8 cellular contexts compared by ENCODE assay signal in genomic region chrX:81201692-81202412, GRCh38.
DNase-seq lines count a peak whose midpoint lies in the region; ATAC-seq and TF ChIP-seq lines count a peak whose summit lies in the region.

Gene HMGN5 (minus strand): TSS chrX:81201913. CDS start chrX:81121549, 80,364 bp downstream.
Gene SH3BGRL (plus strand): TSS chrX:81202102. CDS start chrX:81202201, 99 bp downstream.

- no peaks in the 10 kb centered on the region for H3K9me3 Mint-ChIP-seq in central memory CD8-positive, alpha-beta T cell

- no peak for TF ChIP-seq CTCF in GM12865 (IDR thresholded peaks at IDR 0.05; ENCODE audit: insufficient read depth, low read depth, low read length, missing control alignments)

- peak; percentile 84 for DNase-seq in GM12865 (ENCODE audit: low read depth)
- DNase-seq in NCI-H1105 (lab: John Stamatoyannopoulos, UW): peak; percentile 38
- peak; percentile 30 for DNase-seq in activated CD4-positive, CD25-positive, alpha-beta regulatory T cell treated with anti-CD3 and anti-CD28 coated beads, Interleukin-2, amount 50 U/mL, for 16 hours (ENCODE audit: low read depth, low spot score)
- DNase-seq in central memory CD8-positive, alpha-beta T cell (ENCODE audit: low spot score in 2 of 2): peak; percentile 32 to 37
- DNase-seq in islet precursor cell: peak; percentile 90
- peak; percentile 50 for DNase-seq in stimulated activated CD4-positive, alpha-beta T cell treated with anti-CD3 and anti-CD28 coated beads, Interleukin-12 subunit alpha, Interleukin-12 subunit beta, amount 100 ng/mL, for 4 hours
- no peak for DNase-seq in NCI-H345 (lab: John Stamatoyannopoulos, UW)

- H3K36me3 Mint-ChIP-seq in central memory CD8-positive, alpha-beta T cell (ENCODE audit: insufficient read depth): peaks cover 11% of the 10 kb centered on the region

- H3K27ac Mint-ChIP-seq in central memory CD8-positive, alpha-beta T cell (ENCODE audit: low read depth): peak within 1 kb of the TSS; percentile 97

- H3K4me3 ChIP-seq in GM12865 (ENCODE audit: low read depth, low read length): peak within 1 kb of the TSS; percentile 85

- H3K4me1 Mint-ChIP-seq in central memory CD8-positive, alpha-beta T cell: peaks cover 49% of the 10 kb centered on the region

- peak; percentile 95 for ATAC-seq in HG02571 (IDR thresholded peaks at IDR 0.05; ENCODE audit: unreplicated experiment)
- peak; percentile 96 for ATAC-seq in central memory CD8-positive, alpha-beta T cell (replicated peaks; ENCODE audit: extremely low read depth, poor library complexity, severe bottlenecking)

- H3K27me3 Mint-ChIP-seq in central memory CD8-positive, alpha-beta T cell: no peaks in the 10 kb centered on the region

- H3K4me3 Mint-ChIP-seq in central memory CD8-positive, alpha-beta T cell: peak within 1 kb of the TSS; percentile 99
